Comparison of ENCODE assay signal across 24 cellular contexts in genomic region chr19:32396046-32396652, GRCh38. TPM values are rescaled to one million over a fixed set of nuclear protein-coding genes. Genes with fewer than 3 reads are reported as not detected.
DNase-seq lines count a peak whose midpoint lies in the region; ATAC-seq, FAIRE-seq and TF ChIP-seq lines count a peak whose summit lies in the region.
"Had no signal": no experiment of that assay in that cellular context is flagged by ENCODE, and none has a peak within 500 bp of the region (broad histone marks: within the 10 kb centered on the region; RNA-seq: fewer than 3 reads in every experiment).

No MANE protein-coding gene starts in this region.

- H3K27ac ChIP-seq in esophagus muscularis mucosa (replicated peaks in 1 of 4) (no peak overlapping the region), gastroesophageal sphincter (no peak overlapping the region), kidney (ENCODE audit: low read depth in 2 of 2, low read length in 2 of 2) (no peak overlapping the region)
- H3K27ac ChIP-seq: BLaER1 treated with 17β-estradiol and CSF1 and Interleukin-3, amounts not matched to agents 10 nM and 100 nM; upper lobe of right lung had no signal

- TF ChIP-seq EP300 in esophagus muscularis mucosa (IDR thresholded peaks at IDR 0.05) = no peak
- no peak for TF ChIP-seq EP300 in gastroesophageal sphincter (IDR thresholded peaks at IDR 0.05)

- CTCF ChIA-PET in activated CD4-positive, alpha-beta memory T cell treated with anti-CD3 and anti-CD28 coated beads for 36 hours (lab: Charles Lee) = no interaction called here
- CTCF ChIA-PET in activated CD4-positive, alpha-beta memory T cell treated with anti-CD3 and anti-CD28 coated beads, Interleukin-2, amount 10 ng/mL, durations not matched to agents 7 days and 5 days (lab: Charles Lee) = no interaction called here
- CTCF ChIA-PET in activated CD8-positive, alpha-beta T cell treated with anti-CD3 and anti-CD28 coated beads, Interleukin-2, amount 10 ng/mL, durations not matched to agents 7 days and 5 days (lab: Charles Lee) = no interaction called here

- H3K36me3 ChIP-seq in esophagus muscularis mucosa (peaks cover 0 to 13% (median 0%) of the 10 kb centered on the region in 4 donors), gastroesophageal sphincter (peaks cover 0 to 3% of the 10 kb centered on the region in 2 donors), kidney (ENCODE audit: control insufficient read depth in 1 of 2, insufficient read depth in 2 of 2, low read length in 2 of 2) (no peaks in the 10 kb centered on the region)
- H3K36me3 ChIP-seq: upper lobe of right lung had no signal

- no peaks in the 10 kb centered on the region for H3K27me3 Mint-ChIP-seq in activated CD4-positive, alpha-beta memory T cell treated with anti-CD3 and anti-CD28 coated beads for 36 hours
- H3K27me3 Mint-ChIP-seq in activated CD4-positive, alpha-beta memory T cell treated with anti-CD3 and anti-CD28 coated beads, Interleukin-2, amount 10 ng/mL, durations not matched to agents 7 days and 5 days = no peaks in the 10 kb centered on the region
- no peaks in the 10 kb centered on the region for H3K27me3 Mint-ChIP-seq in activated CD8-positive, alpha-beta T cell treated with anti-CD3 and anti-CD28 coated beads, Interleukin-2, amount 10 ng/mL, durations not matched to agents 7 days and 5 days (ENCODE audit: low read depth)

- H3K9me3 ChIP-seq in esophagus muscularis mucosa (no peaks in the 10 kb centered on the region), gastroesophageal sphincter (no peaks in the 10 kb centered on the region), kidney (ENCODE audit: control insufficient read depth in 1 of 2, low read length in 2 of 2) (no peaks in the 10 kb centered on the region)
- H3K9me3 ChIP-seq: BLaER1 treated with 17β-estradiol and CSF1 and Interleukin-3, amounts not matched to agents 10 nM and 100 nM; Caco-2; upper lobe of right lung had no signal

- TF ChIP-seq POLR2A in esophagus muscularis mucosa (IDR thresholded peaks at IDR 0.05; ENCODE audit: low read depth) = no peak
- no peak for TF ChIP-seq POLR2A in gastroesophageal sphincter (IDR thresholded peaks at IDR 0.05)

- POLR2A ChIA-PET in activated CD4-positive, alpha-beta memory T cell treated with anti-CD3 and anti-CD28 coated beads for 36 hours (lab: Charles Lee) = no interaction called here
- POLR2A ChIA-PET in activated CD4-positive, alpha-beta memory T cell treated with anti-CD3 and anti-CD28 coated beads, Interleukin-2, amount 10 ng/mL, durations not matched to agents 7 days and 5 days (lab: Charles Lee) = no interaction called here
- POLR2A ChIA-PET in activated CD8-positive, alpha-beta T cell treated with anti-CD3 and anti-CD28 coated beads, Interleukin-2, amount 10 ng/mL, durations not matched to agents 7 days and 5 days (lab: Charles Lee) = interaction anchor here (0.7 to 1.7 kb wide), 2 partner anchors 8 to 9 kb away, joined by 4 to 7 read pairs; partner anchors contain the start of gene DPY19L3

- H3K4me1 ChIP-seq in esophagus muscularis mucosa = no peaks in the 10 kb centered on the region
- no peaks in the 10 kb centered on the region for H3K4me1 ChIP-seq in gastroesophageal sphincter
- H3K4me1 ChIP-seq in kidney (ENCODE audit: control insufficient read depth in 1 of 2, insufficient read depth in 1 of 2, low read depth in 1 of 2, low read length in 2 of 2) = no peaks in the 10 kb centered on the region
- H3K4me1 ChIP-seq: BLaER1 treated with 17β-estradiol and CSF1 and Interleukin-3, amounts not matched to agents 10 nM and 100 nM; upper lobe of right lung had no signal

- no peak overlapping the region for H3K27ac Mint-ChIP-seq in activated CD4-positive, alpha-beta memory T cell treated with anti-CD3 and anti-CD28 coated beads for 36 hours
- H3K27ac Mint-ChIP-seq in activated CD4-positive, alpha-beta memory T cell treated with anti-CD3 and anti-CD28 coated beads, Interleukin-2, amount 10 ng/mL, durations not matched to agents 7 days and 5 days = no peak overlapping the region
- no peak overlapping the region for H3K27ac Mint-ChIP-seq in activated CD8-positive, alpha-beta T cell treated with anti-CD3 and anti-CD28 coated beads, Interleukin-2, amount 10 ng/mL, durations not matched to agents 7 days and 5 days
- H3K27ac Mint-ChIP-seq: T-helper 1 cell treated with Interleukin-12 subunit alpha and Interleukin-12 subunit beta and Interleukin-4 antibody, amounts not matched to agents 30 μg/mL and 1 μg/mL, for 36 hours had no signal

- intact Hi-C loops in activated CD4-positive, alpha-beta memory T cell treated with anti-CD3 and anti-CD28 coated beads for 36 hours (cut with micrococcal nuclease) = no loop called here
- intact Hi-C loops in esophagus muscularis mucosa (cut with DNase I) (no loop called here), kidney (cut with DNase I) (no loop called here)

- WGBS in esophagus muscularis mucosa = 98% methylated on average over 6 of the region's 6 CpGs
- 80 to 93% methylated on average over 5 to 6 of the region's 6 CpGs for WGBS in gastroesophageal sphincter (ENCODE audit: low coverage in 1 of 2), 2 donors

- no peak overlapping the region for H3K9ac ChIP-seq in kidney (ENCODE audit: low read length in 2 of 2)
- H3K9ac ChIP-seq: BLaER1 treated with 17β-estradiol and CSF1 and Interleukin-3, amounts not matched to agents 10 nM and 100 nM had no signal

- peak; percentile 20 for DNase-seq in activated CD4-positive, alpha-beta memory T cell treated with anti-CD3 and anti-CD28 coated beads for 36 hours
- no peak for DNase-seq in activated CD4-positive, alpha-beta memory T cell treated with anti-CD3 and anti-CD28 coated beads, Interleukin-2, amount 10 ng/mL, durations not matched to agents 7 days and 5 days
- DNase-seq in activated CD8-positive, alpha-beta T cell treated with anti-CD3 and anti-CD28 coated beads, Interleukin-2, amount 10 ng/mL, durations not matched to agents 7 days and 5 days = no peak
- DNase-seq in esophagus muscularis mucosa (ENCODE audit: extremely low spot score) (peak; percentile 53), putamen (ENCODE audit: low spot score) (peak; percentile 65), kidney (no peak), NCI-H345 (lab: John Stamatoyannopoulos, UW) (no peak)
- DNase-seq: activated CD8-positive, alpha-beta memory T cell treated with anti-CD3 and anti-CD28 coated beads for 24 hours; Caco-2; kidney glomerular epithelial cell; MM.1S; NCI-H1436; NCI-H2171; NCI-H526; upper lobe of right lung had no signal

- ATAC-seq in activated CD8-positive, alpha-beta T cell treated with anti-CD3 and anti-CD28 coated beads, Interleukin-2, amount 10 ng/mL, durations not matched to agents 7 days and 5 days = peak; percentile 44
- no peak for ATAC-seq in gastroesophageal sphincter
- ATAC-seq: HCT116, K562, upper lobe of right lung had no signal

- no peak for TF ChIP-seq CTCF in esophagus muscularis mucosa (IDR thresholded peaks at IDR 0.05)
- no peak for TF ChIP-seq CTCF in gastroesophageal sphincter (IDR thresholded peaks at IDR 0.05)
- TF ChIP-seq CTCF in kidney (IDR thresholded peaks at IDR 0.05; ENCODE audit: borderline replicate concordance, extremely low read depth, insufficient read depth) = no peak

- H3K9me3 Mint-ChIP-seq in activated CD4-positive, alpha-beta memory T cell treated with anti-CD3 and anti-CD28 coated beads for 36 hours = no peaks in the 10 kb centered on the region
- H3K9me3 Mint-ChIP-seq in activated CD4-positive, alpha-beta memory T cell treated with anti-CD3 and anti-CD28 coated beads, Interleukin-2, amount 10 ng/mL, durations not matched to agents 7 days and 5 days = no peaks in the 10 kb centered on the region
- H3K9me3 Mint-ChIP-seq in activated CD8-positive, alpha-beta T cell treated with anti-CD3 and anti-CD28 coated beads, Interleukin-2, amount 10 ng/mL, durations not matched to agents 7 days and 5 days (ENCODE audit: insufficient read depth) = no peaks in the 10 kb centered on the region
- H3K9me3 Mint-ChIP-seq: T-helper 1 cell treated with Interleukin-12 subunit alpha and Interleukin-12 subunit beta and Interleukin-4 antibody, amounts not matched to agents 30 μg/mL and 1 μg/mL, for 36 hours had no signal

- H3K27me3 ChIP-seq in esophagus muscularis mucosa (no peaks in the 10 kb centered on the region), gastroesophageal sphincter (no peaks in the 10 kb centered on the region)
- H3K27me3 ChIP-seq: upper lobe of right lung had no signal

- no peak overlapping the region for H3K4me3 Mint-ChIP-seq in activated CD4-positive, alpha-beta memory T cell treated with anti-CD3 and anti-CD28 coated beads for 36 hours
- no peak overlapping the region for H3K4me3 Mint-ChIP-seq in activated CD4-positive, alpha-beta memory T cell treated with anti-CD3 and anti-CD28 coated beads, Interleukin-2, amount 10 ng/mL, durations not matched to agents 7 days and 5 days
- no peak overlapping the region for H3K4me3 Mint-ChIP-seq in activated CD8-positive, alpha-beta T cell treated with anti-CD3 and anti-CD28 coated beads, Interleukin-2, amount 10 ng/mL, durations not matched to agents 7 days and 5 days
- H3K4me3 Mint-ChIP-seq: T-helper 1 cell treated with Interleukin-12 subunit alpha and Interleukin-12 subunit beta and Interleukin-4 antibody, amounts not matched to agents 30 μg/mL and 1 μg/mL, for 36 hours had no signal

- FAIRE-seq in kidney (lab: Jason Lieb, UNC) = no peak
- FAIRE-seq: astrocyte, frontal cortex, GM12892, K562 had no signal

- peaks cover 10% of the 10 kb centered on the region for H3K4me1 Mint-ChIP-seq in activated CD4-positive, alpha-beta memory T cell treated with anti-CD3 and anti-CD28 coated beads for 36 hours (ENCODE audit: low read depth)
- no peaks in the 10 kb centered on the region for H3K4me1 Mint-ChIP-seq in activated CD4-positive, alpha-beta memory T cell treated with anti-CD3 and anti-CD28 coated beads, Interleukin-2, amount 10 ng/mL, durations not matched to agents 7 days and 5 days
- H3K4me1 Mint-ChIP-seq in activated CD8-positive, alpha-beta T cell treated with anti-CD3 and anti-CD28 coated beads, Interleukin-2, amount 10 ng/mL, durations not matched to agents 7 days and 5 days (ENCODE audit: low read depth) = peaks cover 2% of the 10 kb centered on the region

- peaks cover 3% of the 10 kb centered on the region for H3K36me3 Mint-ChIP-seq in activated CD4-positive, alpha-beta memory T cell treated with anti-CD3 and anti-CD28 coated beads for 36 hours
- no peaks in the 10 kb centered on the region for H3K36me3 Mint-ChIP-seq in activated CD4-positive, alpha-beta memory T cell treated with anti-CD3 and anti-CD28 coated beads, Interleukin-2, amount 10 ng/mL, durations not matched to agents 7 days and 5 days (ENCODE audit: low read depth)
- H3K36me3 Mint-ChIP-seq in activated CD8-positive, alpha-beta T cell treated with anti-CD3 and anti-CD28 coated beads, Interleukin-2, amount 10 ng/mL, durations not matched to agents 7 days and 5 days (ENCODE audit: low read depth) = no peaks in the 10 kb centered on the region

- H3K4me3 ChIP-seq in esophagus muscularis mucosa = no peak overlapping the region
- H3K4me3 ChIP-seq in gastroesophageal sphincter = no peak overlapping the region
- H3K4me3 ChIP-seq in kidney (ENCODE audit: low read length in 2 of 2) = no peak overlapping the region
- H3K4me3 ChIP-seq: BLaER1 treated with 17β-estradiol and CSF1 and Interleukin-3, amounts not matched to agents 10 nM and 100 nM; K562; lung; upper lobe of right lung had no signal

RNA-seq across cellular contexts. Expression of gene DPY19L3, which starts 9.4 kb away (rescaled TPM):
- total RNA-seq in activated CD4-positive, alpha-beta memory T cell treated with anti-CD3 and anti-CD28 coated beads for 36 hours = 10 to 100 TPM; 12.4 to 14.9 TPM
- 1 to 10 TPM; 8.3 to 9.5 TPM for total RNA-seq in activated CD4-positive, alpha-beta memory T cell treated with anti-CD3 and anti-CD28 coated beads, Interleukin-2, amount 10 ng/mL, durations not matched to agents 7 days and 5 days
- total RNA-seq in activated CD8-positive, alpha-beta T cell treated with anti-CD3 and anti-CD28 coated beads, Interleukin-2, amount 10 ng/mL, durations not matched to agents 7 days and 5 days = 10 to 100 TPM; 13.0 to 13.6 TPM
- 10 to 100 TPM; 13.6 to 16.4 (median 14.6) TPM for total RNA-seq in esophagus muscularis mucosa
- total RNA-seq in gastroesophageal sphincter = 10 to 100 TPM; 12.9 to 34.1 (median 18.5) TPM
- total RNA-seq in kidney = 36.7 TPM
- polyA plus RNA-seq in kidney (ENCODE audit: insufficient read depth, low read depth, low replicate concordance) = 4.7 TPM

RNA-seq across cellular contexts. Expression of gene ZNF507, which starts 50.7 kb away (rescaled TPM):
- 10 to 100 TPM; 20.8 to 21.0 TPM for total RNA-seq in activated CD4-positive, alpha-beta memory T cell treated with anti-CD3 and anti-CD28 coated beads for 36 hours
- 10 to 100 TPM; 23.4 to 23.7 TPM for total RNA-seq in activated CD4-positive, alpha-beta memory T cell treated with anti-CD3 and anti-CD28 coated beads, Interleukin-2, amount 10 ng/mL, durations not matched to agents 7 days and 5 days
- 10 to 100 TPM; 25.8 to 28.0 TPM for total RNA-seq in activated CD8-positive, alpha-beta T cell treated with anti-CD3 and anti-CD28 coated beads, Interleukin-2, amount 10 ng/mL, durations not matched to agents 7 days and 5 days
- total RNA-seq in esophagus muscularis mucosa (10 to 100 TPM; 12.6 to 19.1 (median 17.9) TPM), gastroesophageal sphincter (10 to 100 TPM; 13.9 to 28.8 (median 22.3) TPM), kidney (23.5 TPM)
- 3.4 TPM for polyA plus RNA-seq in kidney (ENCODE audit: insufficient read depth, low read depth, low replicate concordance)

Comparison
In these comparisons a context has a peak if more than half of its experiments do, and no peak if none do; other contexts are left out.
1. DNase-seq: peak in activated CD4-positive, alpha-beta memory T cell treated with anti-CD3 and anti-CD28 coated beads for 36 hours (single experiment), esophagus muscularis mucosa (single experiment) and putamen (single experiment); none in activated CD4-positive, alpha-beta memory T cell treated with anti-CD3 and anti-CD28 coated beads, Interleukin-2, amount 10 ng/mL, durations not matched to agents 7 days and 5 days (single experiment), activated CD8-positive, alpha-beta T cell treated with anti-CD3 and anti-CD28 coated beads, Interleukin-2, amount 10 ng/mL, durations not matched to agents 7 days and 5 days (single experiment), kidney (single experiment) and NCI-H345 (single experiment).